ENCODE assay signal across 8 cellular contexts in genomic region chr19:7942981-7943443, GRCh38. TPM values are rescaled to one million over a fixed set of nuclear protein-coding genes. Genes with fewer than 3 reads are reported as not detected.
DNase-seq lines count a peak whose midpoint lies in the region; ATAC-seq, FAIRE-seq and TF ChIP-seq lines count a peak whose summit lies in the region.

No MANE protein-coding gene starts in this region.

- H3K4me2 ChIP-seq in SK-N-SH: peak overlapping the region; percentile 80
- H3K4me2 ChIP-seq in OCI-LY3 (ENCODE audit: low read length): peak overlapping the region; percentile 68
- H3K4me2 ChIP-seq in endothelial cell of umbilical vein (ENCODE audit: insufficient read depth, low read length): peak overlapping the region; percentile 76

- H3K9ac ChIP-seq in SK-N-SH (peak overlapping the region; percentile 87), OCI-LY3 (ENCODE audit: low read length) (peak overlapping the region; percentile 98), endothelial cell of umbilical vein (replicated peaks; ENCODE audit: extremely low read depth, insufficient read depth, low read length) (peak overlapping the region; percentile 98)

- dilution Hi-C loops in endothelial cell of umbilical vein (cut with MboI; ENCODE audit: extremely low pct_ligation_motif_present, low sequenced_read_pairs): no loop called here

- peaks cover 0 to 6% of the 10 kb centered on the region in 2 experiments; a peak in 1 of 4 replicates for H3K4me1 ChIP-seq in SK-N-SH (ENCODE audit: control insufficient read depth in 1 of 2, insufficient read depth in 2 of 2, low read depth in 1 of 2, low read length in 1 of 2)
- peaks cover 11% of the 10 kb centered on the region for H3K4me1 ChIP-seq in OCI-LY3 (ENCODE audit: low read length)
- peaks cover 9% of the 10 kb centered on the region for H3K4me1 ChIP-seq in endothelial cell of umbilical vein (ENCODE audit: control insufficient read depth, extremely low read depth, insufficient read depth, low read length)
- peaks cover 6% of the 10 kb centered on the region for H3K4me1 ChIP-seq in neuron (ENCODE audit: insufficient read depth, low read length)

- intact Hi-C loops in endothelial cell of umbilical vein (cut with micrococcal nuclease): loop anchor here (1.0 to 2.0 kb wide), 4 partner anchors 14 to 126 kb away; partner anchors contain the start of gene SNAPC2

- no peaks in the 10 kb centered on the region for H4K20me1 ChIP-seq in SK-N-SH (ENCODE audit: insufficient read depth)
- H4K20me1 ChIP-seq in OCI-LY3 (ENCODE audit: insufficient read depth, low read length): no peaks in the 10 kb centered on the region
- H4K20me1 ChIP-seq in endothelial cell of umbilical vein (replicated peaks; ENCODE audit: control insufficient read depth, extremely low read depth, insufficient read depth, low read length): no peaks in the 10 kb centered on the region

- H3K27me3 ChIP-seq in SK-N-SH (ENCODE audit: insufficient read depth) (no peaks in the 10 kb centered on the region), OCI-LY3 (ENCODE audit: low read depth, low read length) (no peaks in the 10 kb centered on the region), endothelial cell of umbilical vein (ENCODE audit: control insufficient read depth in 2 of 2, insufficient read depth in 2 of 2, low read length in 2 of 2) (no peaks in the 10 kb centered on the region), neuron (ENCODE audit: insufficient read depth, low read length) (no peaks in the 10 kb centered on the region)

- H3K9me3 ChIP-seq in SK-N-SH: no peaks in the 10 kb centered on the region
- H3K9me3 ChIP-seq in OCI-LY3 (ENCODE audit: insufficient read depth, low read length): no peaks in the 10 kb centered on the region
- H3K9me3 ChIP-seq in endothelial cell of umbilical vein (replicated peaks; ENCODE audit: control insufficient read depth, insufficient read depth, low read length): no peaks in the 10 kb centered on the region
- H3K9me3 ChIP-seq in neuron (ENCODE audit: low read length): peaks cover 1% of the 10 kb centered on the region

- TSS peak; percentile 24 for BruUV-seq in endothelial cell of umbilical vein (replicated peaks; lab: Mats Ljungman, UMichigan)

- no peaks in the 10 kb centered on the region for H3K9me2 ChIP-seq in SK-N-SH

- H3K36me3 ChIP-seq in SK-N-SH (replicated peaks in 1 of 2; ENCODE audit: control insufficient read depth in 1 of 2, insufficient read depth in 2 of 2, low read length in 1 of 2) (peaks cover 14 to 20% of the 10 kb centered on the region in 2 experiments), OCI-LY3 (replicated peaks; ENCODE audit: low read depth, low read length) (peaks cover 21% of the 10 kb centered on the region), endothelial cell of umbilical vein (ENCODE audit: control insufficient read depth in 2 of 2, extremely low read depth in 1 of 2, insufficient read depth in 2 of 2, low read length in 2 of 2) (peaks cover 0 to 4% of the 10 kb centered on the region in 2 experiments), neuron (ENCODE audit: insufficient read depth, low read length) (peaks cover 24% of the 10 kb centered on the region)

- no peak for TF ChIP-seq EP300 in SK-N-SH (IDR thresholded peaks at IDR 0.05; ENCODE audit: borderline replicate concordance in 1 of 2, low read depth in 1 of 2, low read length in 1 of 2)

- H2AFZ ChIP-seq in SK-N-SH (ENCODE audit: low read depth) (peak overlapping the region; percentile 84), OCI-LY3 (ENCODE audit: low read depth, low read length) (peak overlapping the region; percentile 50), endothelial cell of umbilical vein (ENCODE audit: low read depth, low read length) (peak overlapping the region; percentile 94), neuron (ENCODE audit: low read depth, low read length) (peak overlapping the region; percentile 68)

- DNase-seq in SK-N-SH (peak; percentile 69), endothelial cell of umbilical vein (ENCODE audit: low read depth, low spot score) (no peak), NCI-H345 treated with DMSO at 0.1 percent for 48 hours (lab: John Stamatoyannopoulos, UW; ENCODE audit: unreplicated experiment) (no peak), omental fat pad (ENCODE audit: low spot score) (no peak)

- no peak for TF ChIP-seq POLR2A in endothelial cell of umbilical vein (IDR thresholded peaks at IDR 0.05; ENCODE audit: low read depth, low read length)

- 1% methylated on average over 33 of the region's 33 CpGs for WGBS in SK-N-SH (ENCODE audit: low lambda C conversion rate)

- H3F3A ChIP-seq in SK-N-SH (replicated peaks; ENCODE audit: insufficient read depth): peaks cover 11% of the 10 kb centered on the region

- no peak for TF ChIP-seq RAD21 in SK-N-SH (IDR thresholded peaks at IDR 0.05; ENCODE audit: low read length)

- no peaks in the 10 kb centered on the region for H3K9me1 ChIP-seq in endothelial cell of umbilical vein (replicated peaks; ENCODE audit: control insufficient read depth, extremely low read depth, insufficient read depth, low read length)

- CTCF ChIA-PET in SK-N-SH (lab: Yijun Ruan, JAX) (interaction anchor here (0.6 to 4.4 kb wide), 22 partner anchors 9 to 1695 kb away, joined by 3 to 69 read pairs (median 6); partner anchors contain the start of genes CTXN1 and TRAPPC5), endothelial cell of umbilical vein (lab: Charles Lee) (interaction anchor here (0.6 to 3.4 kb wide), 20 partner anchors 11 to 844 kb away, joined by 3 to 101 read pairs (median 8); partner anchors contain the start of genes ELAVL1, KANK3, MAP2K7 and SNAPC2)

- H3K4me3 ChIP-seq in SK-N-SH (ENCODE audit: low read depth in 2 of 2, low read length in 1 of 2): peak overlapping the region; percentile 70 to 74
- H3K4me3 ChIP-seq in OCI-LY3 (ENCODE audit: low read length): peak overlapping the region; percentile 91
- peak overlapping the region; percentile 73 to 93 (median 77) for H3K4me3 ChIP-seq in endothelial cell of umbilical vein (replicated peaks in 1 of 3; ENCODE audit: insufficient read depth in 1 of 3, low read depth in 1 of 3, low read length in 3 of 3)
- peak overlapping the region; percentile 91 for H3K4me3 ChIP-seq in neuron (ENCODE audit: low read length)

- no peak for TF ChIP-seq CTCF in SK-N-SH (IDR thresholded peaks at IDR 0.05)
- no peak for TF ChIP-seq CTCF in OCI-LY3 (IDR thresholded peaks at IDR 0.05; ENCODE audit: low read depth, low read length)
- TF ChIP-seq CTCF in endothelial cell of umbilical vein (IDR thresholded peaks at IDR 0.05; ENCODE audit: extremely low read depth in 1 of 2, insufficient read depth in 1 of 2, low read depth in 1 of 2, low read length in 2 of 2): no peak
- TF ChIP-seq CTCF in omental fat pad (IDR thresholded peaks at IDR 0.05): no peak

- H3K27ac ChIP-seq in SK-N-SH (ENCODE audit: low read depth in 2 of 2, low read length in 1 of 2): peak overlapping the region; percentile 62 to 85
- H3K27ac ChIP-seq in OCI-LY3 (ENCODE audit: low read length): peak overlapping the region; percentile 68
- peak overlapping the region; percentile 89 for H3K27ac ChIP-seq in endothelial cell of umbilical vein (ENCODE audit: insufficient read depth, low read depth, low read length)

- ATAC-seq in SK-N-SH treated with all-trans-retinoic acid at 6 μM for 48 hours (no peak; the same call in 2 of the 3 replicates), omental fat pad (ENCODE audit: low FRiP score) (no peak), GM18511 (IDR thresholded peaks at IDR 0.05; ENCODE audit: unreplicated experiment) (no peak)

- FAIRE-seq in endothelial cell of umbilical vein (lab: Jason Lieb, UNC): no peak

- H3K79me2 ChIP-seq in SK-N-SH (ENCODE audit: insufficient read depth): peaks cover 37% of the 10 kb centered on the region
- H3K79me2 ChIP-seq in OCI-LY3 (ENCODE audit: low read length): peaks cover 52% of the 10 kb centered on the region
- peaks cover 22% of the 10 kb centered on the region for H3K79me2 ChIP-seq in endothelial cell of umbilical vein (ENCODE audit: control insufficient read depth, insufficient read depth, low read length)

- POLR2A ChIA-PET in SK-N-SH (lab: Yijun Ruan, JAX): interaction anchor here (0.6 to 2.5 kb wide), 10 partner anchors 14 to 471 kb away, joined by 3 to 15 read pairs (median 4); partner anchors contain the start of genes ELAVL1, MAP2K7 and SNAPC2
- POLR2A ChIA-PET in endothelial cell of umbilical vein (lab: Charles Lee): interaction anchor here (1.2 to 2.0 kb wide), 5 partner anchors 13 to 62 kb away, joined by 4 to 21 read pairs (median 9); partner anchors contain the start of gene SNAPC2

RNA-seq across cellular contexts. Expression of gene TIMM44, which starts 0.5 kb away (rescaled TPM):
- polyA plus RNA-seq in SK-N-SH (2012; rRNA removed): 49.7 and 50.9 TPM in 2 replicates
- polyA plus RNA-seq in SK-N-SH (2012; cell fraction: cytosol; rRNA removed): 37.0 and 38.1 TPM in 2 replicates
- 97.2 and 112 TPM in 2 replicates for polyA plus RNA-seq in SK-N-SH (2012; cell fraction: nucleus; rRNA removed)
- total RNA-seq in endothelial cell of umbilical vein: 61.5 and 62.9 TPM in 2 replicates
- polyA plus RNA-seq in endothelial cell of umbilical vein: 64.3 and 82.5 TPM in 2 replicates
- 31.1 and 39.1 TPM in 2 replicates for polyA plus RNA-seq in endothelial cell of umbilical vein (2011; cell fraction: cytosol; rRNA removed)
- 88.2 and 102 TPM in 2 replicates for polyA plus RNA-seq in endothelial cell of umbilical vein (2011; cell fraction: nucleus; rRNA removed)
- polyA plus RNA-seq in endothelial cell of umbilical vein (2012): 52.7 and 53.2 TPM in 2 replicates
- 27.7 and 30.8 TPM in 2 replicates for polyA minus RNA-seq in endothelial cell of umbilical vein
- polyA minus RNA-seq in endothelial cell of umbilical vein (2011; cell fraction: cytosol; rRNA and poly(A)+ RNA removed): 62.2 TPM
- 20.3 and 39.5 TPM in 2 replicates for polyA minus RNA-seq in endothelial cell of umbilical vein (2011; cell fraction: nucleus; rRNA and poly(A)+ RNA removed)
- 10 to 100 TPM; 44.3 to 53.3 (median 47.6) TPM for total RNA-seq in omental fat pad

RNA-seq across cellular contexts. Expression of gene CTXN1, which starts 17.1 kb away (rescaled TPM):
- polyA plus RNA-seq in SK-N-SH (2012; rRNA removed): 28.3 and 53.8 TPM in 2 replicates
- polyA plus RNA-seq in SK-N-SH (2012; cell fraction: cytosol; rRNA removed): 26.2 and 42.1 TPM in 2 replicates
- 29.2 and 60.3 TPM in 2 replicates for polyA plus RNA-seq in SK-N-SH (2012; cell fraction: nucleus; rRNA removed)
- 27.6 and 31.1 TPM in 2 replicates for total RNA-seq in endothelial cell of umbilical vein
- 16.0 and 25.6 TPM in 2 replicates for polyA plus RNA-seq in endothelial cell of umbilical vein
- 7.2 and 11.6 TPM in 2 replicates for polyA plus RNA-seq in endothelial cell of umbilical vein (2011; cell fraction: cytosol; rRNA removed)
- polyA plus RNA-seq in endothelial cell of umbilical vein (2011; cell fraction: nucleus; rRNA removed): 4.2 and 4.6 TPM in 2 replicates
- 12.6 and 33.1 TPM in 2 replicates for polyA plus RNA-seq in endothelial cell of umbilical vein (2012)
- 2.4 and 2.9 TPM in 2 replicates for polyA minus RNA-seq in endothelial cell of umbilical vein
- 14.6 TPM for polyA minus RNA-seq in endothelial cell of umbilical vein (2011; cell fraction: cytosol; rRNA and poly(A)+ RNA removed)
- 1.6 and 5.6 TPM in 2 replicates for polyA minus RNA-seq in endothelial cell of umbilical vein (2011; cell fraction: nucleus; rRNA and poly(A)+ RNA removed)
- total RNA-seq in omental fat pad: 1 to 10 TPM in 3 of 4 donors, not detected in 1; 1.6 to 3.7 (median 2.0) TPM

RNA-seq across cellular contexts. Expression of gene SNAPC2, which starts 22.9 kb away (rescaled TPM):
- polyA plus RNA-seq in SK-N-SH (2012; rRNA removed) (29.7 and 38.7 TPM in 2 replicates), endothelial cell of umbilical vein (25.8 and 33.0 TPM in 2 replicates)
- 15.2 and 23.9 TPM in 2 replicates for polyA plus RNA-seq in SK-N-SH (2012; cell fraction: cytosol; rRNA removed)
- 26.0 and 28.6 TPM in 2 replicates for polyA plus RNA-seq in SK-N-SH (2012; cell fraction: nucleus; rRNA removed)
- total RNA-seq in endothelial cell of umbilical vein (23.7 and 29.2 TPM in 2 replicates), omental fat pad (10 to 100 TPM in 3 of 4 donors, 1 to 10 TPM in 1; 4.7 to 13.1 (median 12.3) TPM)
- 16.5 and 22.3 TPM in 2 replicates for polyA plus RNA-seq in endothelial cell of umbilical vein (2011; cell fraction: cytosol; rRNA removed)
- polyA plus RNA-seq in endothelial cell of umbilical vein (2011; cell fraction: nucleus; rRNA removed): 9.7 and 11.4 TPM in 2 replicates
- 27.3 and 36.7 TPM in 2 replicates for polyA plus RNA-seq in endothelial cell of umbilical vein (2012)
- 7.7 and 7.8 TPM in 2 replicates for polyA minus RNA-seq in endothelial cell of umbilical vein
- 7.9 TPM for polyA minus RNA-seq in endothelial cell of umbilical vein (2011; cell fraction: cytosol; rRNA and poly(A)+ RNA removed)
- polyA minus RNA-seq in endothelial cell of umbilical vein (2011; cell fraction: nucleus; rRNA and poly(A)+ RNA removed): 2.5 and 5.2 TPM in 2 replicates

RNA-seq across cellular contexts. Expression of gene TGFBR3L, which starts 28.4 kb away (rescaled TPM):
- 0.78 and 0.87 TPM in 2 replicates for polyA plus RNA-seq in SK-N-SH (2012; rRNA removed)
- 0.71 and 0.79 TPM in 2 replicates for polyA plus RNA-seq in SK-N-SH (2012; cell fraction: cytosol; rRNA removed)
- 2.3 and 5.0 TPM in 2 replicates for polyA plus RNA-seq in SK-N-SH (2012; cell fraction: nucleus; rRNA removed)
- total RNA-seq in endothelial cell of umbilical vein: 1.2 TPM in 1 of 2 replicates, not detected in the other
- 0.35 and 0.81 TPM in 2 replicates for polyA plus RNA-seq in endothelial cell of umbilical vein
- not detected in 2 replicates for polyA plus RNA-seq in endothelial cell of umbilical vein (2011; cell fraction: cytosol; rRNA removed)
- polyA plus RNA-seq in endothelial cell of umbilical vein (2011; cell fraction: nucleus; rRNA removed): 0.16 TPM in 1 of 2 replicates, not detected in the other
- 1.2 TPM in 1 of 2 replicates, not detected in the other for polyA plus RNA-seq in endothelial cell of umbilical vein (2012)
- polyA minus RNA-seq in endothelial cell of umbilical vein: not detected in 2 replicates
- 9.8 TPM for polyA minus RNA-seq in endothelial cell of umbilical vein (2011; cell fraction: cytosol; rRNA and poly(A)+ RNA removed)
- polyA minus RNA-seq in endothelial cell of umbilical vein (2011; cell fraction: nucleus; rRNA and poly(A)+ RNA removed): 0.48 TPM in 1 of 2 replicates, not detected in the other
- total RNA-seq in omental fat pad: not detected

RNA-seq across cellular contexts. Expression of gene MAP2K7, which starts 39.3 kb away (rescaled TPM):
- 13.0 and 13.6 TPM in 2 replicates for polyA plus RNA-seq in SK-N-SH (2012; rRNA removed)
- polyA plus RNA-seq in SK-N-SH (2012; cell fraction: cytosol; rRNA removed): 6.2 and 9.7 TPM in 2 replicates
- 49.6 and 65.3 TPM in 2 replicates for polyA plus RNA-seq in SK-N-SH (2012; cell fraction: nucleus; rRNA removed)
- total RNA-seq in endothelial cell of umbilical vein: 31.6 and 36.0 TPM in 2 replicates
- polyA plus RNA-seq in endothelial cell of umbilical vein: 13.8 and 14.0 TPM in 2 replicates
- 8.8 and 12.6 TPM in 2 replicates for polyA plus RNA-seq in endothelial cell of umbilical vein (2011; cell fraction: cytosol; rRNA removed)
- polyA plus RNA-seq in endothelial cell of umbilical vein (2011; cell fraction: nucleus; rRNA removed): 45.9 and 51.2 TPM in 2 replicates
- 16.2 and 21.2 TPM in 2 replicates for polyA plus RNA-seq in endothelial cell of umbilical vein (2012)
- 11.8 and 14.7 TPM in 2 replicates for polyA minus RNA-seq in endothelial cell of umbilical vein
- polyA minus RNA-seq in endothelial cell of umbilical vein (2011; cell fraction: cytosol; rRNA and poly(A)+ RNA removed): 15.1 TPM
- 16.2 and 23.8 TPM in 2 replicates for polyA minus RNA-seq in endothelial cell of umbilical vein (2011; cell fraction: nucleus; rRNA and poly(A)+ RNA removed)
- 10 to 100 TPM; 12.9 to 13.7 (median 13.6) TPM for total RNA-seq in omental fat pad
